In the genomic region with DNA sequence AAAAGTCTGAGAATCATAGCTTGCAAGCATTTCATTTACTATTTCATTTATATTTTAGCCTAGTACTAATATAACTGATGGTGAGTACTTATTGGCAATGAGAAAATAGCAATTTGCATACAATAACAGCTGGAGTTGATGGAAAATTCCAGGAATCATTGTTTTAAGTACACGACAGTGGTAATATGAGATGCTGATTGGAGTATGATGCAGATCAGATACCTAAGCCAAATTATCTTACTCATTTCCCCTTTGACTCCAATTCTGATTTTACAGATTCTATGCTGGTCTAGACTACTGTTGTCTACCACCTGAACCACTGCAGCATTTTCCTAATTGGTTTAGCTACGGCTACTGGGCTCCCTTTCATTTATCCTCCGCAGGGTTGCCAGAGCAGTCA, we compare ENCODE assay signal across 1 cellular context.
TF ChIP-seq lines count a peak whose summit lies in the region.

No MANE protein-coding gene starts in this region.

TF ChIP-seq in SK-N-SH, 30 proteins besides CTCF, POLR2A, EP300 and RAD21 (continued from another document):
- no peak for TF ChIP-seq ZBTB33 (IDR thresholded peaks at IDR 0.05; ENCODE audit: borderline replicate concordance, low read depth)
- TF ChIP-seq RFX5 (IDR thresholded peaks at IDR 0.05; ENCODE audit: low read length) = no peak
- TF ChIP-seq TEAD4 (IDR thresholded peaks at IDR 0.05; ENCODE audit: borderline replicate concordance, insufficient read depth) = peak; percentile 40; the same call in 1 of the 2 replicates
- 0 out of 2 replicates have a peak, but pooled peaks have one; percentile 27 for TF ChIP-seq YY1 (IDR thresholded peaks at IDR 0.05; ENCODE audit: low read depth)
- TF ChIP-seq POLR2AphosphoS5 (IDR thresholded peaks at IDR 0.05; ENCODE audit: low read depth, low read length) = no peak
- TF ChIP-seq MEF2A (IDR thresholded peaks at IDR 0.05; ENCODE audit: borderline replicate concordance, low read depth) = no peak
- TF ChIP-seq, protein P1, sequence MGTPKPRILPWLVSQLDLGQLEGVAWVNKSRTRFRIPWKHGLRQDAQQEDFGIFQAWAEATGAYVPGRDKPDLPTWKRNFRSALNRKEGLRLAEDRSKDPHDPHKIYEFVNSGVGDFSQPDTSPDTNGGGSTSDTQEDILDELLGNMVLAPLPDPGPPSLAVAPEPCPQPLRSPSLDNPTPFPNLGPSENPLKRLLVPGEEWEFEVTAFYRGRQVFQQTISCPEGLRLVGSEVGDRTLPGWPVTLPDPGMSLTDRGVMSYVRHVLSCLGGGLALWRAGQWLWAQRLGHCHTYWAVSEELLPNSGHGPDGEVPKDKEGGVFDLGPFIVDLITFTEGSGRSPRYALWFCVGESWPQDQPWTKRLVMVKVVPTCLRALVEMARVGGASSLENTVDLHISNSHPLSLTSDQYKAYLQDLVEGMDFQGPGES (IDR thresholded peaks at IDR 0.05; ENCODE audit: low read depth, low read length) = no peak
- TF ChIP-seq SIN3A (IDR thresholded peaks at IDR 0.05; ENCODE audit: borderline replicate concordance, low read depth, low read length) = 0 out of 2 replicates have a peak, but pooled peaks have one; percentile 9
- TF ChIP-seq TAF1 (IDR thresholded peaks at IDR 0.05; ENCODE audit: borderline replicate concordance, low read depth, low read length) = no peak
- TF ChIP-seq GABPA (IDR thresholded peaks at IDR 0.05; ENCODE audit: low read depth) = no peak
- TF ChIP-seq SMC3 (IDR thresholded peaks at IDR 0.05; ENCODE audit: low read depth, low read length) = no peak
- no peak for TF ChIP-seq USF2 (IDR thresholded peaks at IDR 0.05; ENCODE audit: borderline replicate concordance, low read depth, low read length)
- TF ChIP-seq FOXM1 (IDR thresholded peaks at IDR 0.05; ENCODE audit: low read depth) = 0 out of 2 replicates have a peak, but pooled peaks have one; percentile 43
- no peak for TF ChIP-seq EZH2phosphoT487 (IDR thresholded peaks at IDR 0.05; ENCODE audit: borderline replicate concordance, low read depth)
- TF ChIP-seq FOSL2 (IDR thresholded peaks at IDR 0.05; ENCODE audit: borderline replicate concordance, low read depth) = peak; percentile 51; the same call in 1 of the 2 replicates
- TF ChIP-seq, protein P2, sequence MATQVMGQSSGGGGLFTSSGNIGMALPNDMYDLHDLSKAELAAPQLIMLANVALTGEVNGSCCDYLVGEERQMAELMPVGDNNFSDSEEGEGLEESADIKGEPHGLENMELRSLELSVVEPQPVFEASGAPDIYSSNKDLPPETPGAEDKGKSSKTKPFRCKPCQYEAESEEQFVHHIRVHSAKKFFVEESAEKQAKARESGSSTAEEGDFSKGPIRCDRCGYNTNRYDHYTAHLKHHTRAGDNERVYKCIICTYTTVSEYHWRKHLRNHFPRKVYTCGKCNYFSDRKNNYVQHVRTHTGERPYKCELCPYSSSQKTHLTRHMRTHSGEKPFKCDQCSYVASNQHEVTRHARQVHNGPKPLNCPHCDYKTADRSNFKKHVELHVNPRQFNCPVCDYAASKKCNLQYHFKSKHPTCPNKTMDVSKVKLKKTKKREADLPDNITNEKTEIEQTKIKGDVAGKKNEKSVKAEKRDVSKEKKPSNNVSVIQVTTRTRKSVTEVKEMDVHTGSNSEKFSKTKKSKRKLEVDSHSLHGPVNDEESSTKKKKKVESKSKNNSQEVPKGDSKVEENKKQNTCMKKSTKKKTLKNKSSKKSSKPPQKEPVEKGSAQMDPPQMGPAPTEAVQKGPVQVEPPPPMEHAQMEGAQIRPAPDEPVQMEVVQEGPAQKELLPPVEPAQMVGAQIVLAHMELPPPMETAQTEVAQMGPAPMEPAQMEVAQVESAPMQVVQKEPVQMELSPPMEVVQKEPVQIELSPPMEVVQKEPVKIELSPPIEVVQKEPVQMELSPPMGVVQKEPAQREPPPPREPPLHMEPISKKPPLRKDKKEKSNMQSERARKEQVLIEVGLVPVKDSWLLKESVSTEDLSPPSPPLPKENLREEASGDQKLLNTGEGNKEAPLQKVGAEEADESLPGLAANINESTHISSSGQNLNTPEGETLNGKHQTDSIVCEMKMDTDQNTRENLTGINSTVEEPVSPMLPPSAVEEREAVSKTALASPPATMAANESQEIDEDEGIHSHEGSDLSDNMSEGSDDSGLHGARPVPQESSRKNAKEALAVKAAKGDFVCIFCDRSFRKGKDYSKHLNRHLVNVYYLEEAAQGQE (IDR thresholded peaks at IDR 0.05; ENCODE audit: low read depth, low read length) = no peak
- TF ChIP-seq MXI1 (IDR thresholded peaks at IDR 0.05; ENCODE audit: low read depth, low read length) = no peak
- TF ChIP-seq TCF12 (IDR thresholded peaks at IDR 0.05) = peak; percentile 71
- TF ChIP-seq CHD2 (IDR thresholded peaks at IDR 0.05; ENCODE audit: low read length, partially characterized antibody) = no peak
- TF ChIP-seq, protein P3, sequence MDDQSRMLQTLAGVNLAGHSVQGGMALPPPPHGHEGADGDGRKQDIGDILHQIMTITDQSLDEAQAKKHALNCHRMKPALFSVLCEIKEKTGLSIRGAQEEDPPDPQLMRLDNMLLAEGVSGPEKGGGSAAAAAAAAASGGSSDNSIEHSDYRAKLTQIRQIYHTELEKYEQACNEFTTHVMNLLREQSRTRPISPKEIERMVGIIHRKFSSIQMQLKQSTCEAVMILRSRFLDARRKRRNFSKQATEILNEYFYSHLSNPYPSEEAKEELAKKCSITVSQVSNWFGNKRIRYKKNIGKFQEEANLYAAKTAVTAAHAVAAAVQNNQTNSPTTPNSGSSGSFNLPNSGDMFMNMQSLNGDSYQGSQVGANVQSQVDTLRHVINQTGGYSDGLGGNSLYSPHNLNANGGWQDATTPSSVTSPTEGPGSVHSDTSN (IDR thresholded peaks at IDR 0.05) = peak; percentile 39
- TF ChIP-seq JUND (IDR thresholded peaks at IDR 0.05) = peak; percentile 61
